8 cellular contexts compared by ENCODE assay signal in genomic region chr10:22250897-22251605, GRCh38. TPM values are rescaled to one million over a fixed set of nuclear protein-coding genes. Genes with fewer than 3 reads are reported as not detected.
DNase-seq lines count a peak whose midpoint lies in the region; ATAC-seq, FAIRE-seq and TF ChIP-seq lines count a peak whose summit lies in the region.

No MANE protein-coding gene starts in this region.

- H3K4me1 ChIP-seq in astrocyte (ENCODE audit: insufficient read depth, low read length) (peaks cover 14% of the 10 kb centered on the region), thymus (ENCODE audit: control insufficient read depth, insufficient read depth, low read length) (peaks cover 7% of the 10 kb centered on the region)

- no peak overlapping the region for H3K27ac ChIP-seq in astrocyte (ENCODE audit: low read depth, low read length)
- H3K27ac ChIP-seq in thymus (ENCODE audit: low read depth), result peak overlapping the region; percentile 31

- H3K27me3 ChIP-seq in astrocyte (ENCODE audit: insufficient read depth, low read length) (peaks cover 8% of the 10 kb centered on the region), thymus (ENCODE audit: control insufficient read depth, insufficient read depth) (peaks cover 17% of the 10 kb centered on the region)

- peaks cover 28% of the 10 kb centered on the region for H3K4me1 Mint-ChIP-seq in CD14-positive monocyte
- H3K4me1 Mint-ChIP-seq in astrocyte (ENCODE audit: low read depth, unreplicated experiment), result peaks cover 10% of the 10 kb centered on the region

- H3K27ac Mint-ChIP-seq in CD14-positive monocyte (peak overlapping the region; percentile 96 to 100 (median 100)), astrocyte (ENCODE audit: unreplicated experiment) (no peak overlapping the region)

- no peak for TF ChIP-seq CTCF in CD14-positive monocyte (IDR thresholded peaks at IDR 0.05)
- no peak for TF ChIP-seq CTCF in astrocyte (IDR thresholded peaks at IDR 0.05; ENCODE audit: insufficient read depth, low read depth, low read length)

- 9% methylated on average over 12 of the region's 12 CpGs for WGBS in thymus

- FAIRE-seq in astrocyte (lab: Jason Lieb, UNC), result peak; percentile 39

- DNase-seq in CD14-positive monocyte (ENCODE audit: low spot score), result no peak
- peak; percentile 54 for DNase-seq in KG1 (lab: John Stamatoyannopoulos, UW)
- DNase-seq in astrocyte (ENCODE audit: low read depth), result peak; percentile 11
- DNase-seq in left kidney (ENCODE audit: low read depth, low spot score), result peak; percentile 67

- H3K36me3 Mint-ChIP-seq in CD14-positive monocyte (peaks cover 10 to 14% of the 10 kb centered on the region in 2 donors), astrocyte (ENCODE audit: low read depth, unreplicated experiment) (no peaks in the 10 kb centered on the region)

- peak overlapping the region; percentile 89 for H3K9ac ChIP-seq in astrocyte (ENCODE audit: low read length)

- H3K4me2 ChIP-seq in astrocyte (ENCODE audit: low read length), result peak overlapping the region; percentile 99

- H3K27me3 Mint-ChIP-seq in CD14-positive monocyte (ENCODE audit: low read depth in 3 of 3), result peaks cover 0 to 7% (median 0%) of the 10 kb centered on the region in 3 donors
- peaks cover 32% of the 10 kb centered on the region for H3K27me3 Mint-ChIP-seq in astrocyte (ENCODE audit: low read depth, unreplicated experiment)

- intact Hi-C loops in CD14-positive monocyte (cut with micrococcal nuclease), result loop anchor here (5.0 to 10.0 kb wide), 6 partner anchors 64 to 736 kb away; partner anchors contain the start of genes COMMD3 (in 2 of the 2) and DNAJC1 (in 2 of the 2)

- peak overlapping the region; percentile 91 to 98 for H3K4me3 Mint-ChIP-seq in CD14-positive monocyte
- peak overlapping the region; percentile 92 for H3K4me3 Mint-ChIP-seq in astrocyte (ENCODE audit: unreplicated experiment)

- H3K79me2 ChIP-seq in astrocyte (ENCODE audit: insufficient read depth, low read length), result no peaks in the 10 kb centered on the region

- ATAC-seq in GM18907 (IDR thresholded peaks at IDR 0.05; ENCODE audit: unreplicated experiment) (no peak), HG03439 (IDR thresholded peaks at IDR 0.05; ENCODE audit: unreplicated experiment) (no peak), GM21423 (IDR thresholded peaks at IDR 0.05; ENCODE audit: unreplicated experiment) (no peak)

- H3K36me3 ChIP-seq in astrocyte (ENCODE audit: insufficient read depth, low read length) (no peaks in the 10 kb centered on the region), thymus (ENCODE audit: control insufficient read depth, insufficient read depth) (no peaks in the 10 kb centered on the region)

- H3K4me3 ChIP-seq in astrocyte (ENCODE audit: insufficient read depth, low read depth, low read length), result peak overlapping the region; percentile 78
- H3K4me3 ChIP-seq in thymus (ENCODE audit: low read length), result peak overlapping the region; percentile 85

- peak overlapping the region; percentile 97 for H2AFZ ChIP-seq in astrocyte (ENCODE audit: low read depth, low read length)

- H3K9me3 Mint-ChIP-seq in CD14-positive monocyte (peaks cover 0 to 2% (median 0%) of the 10 kb centered on the region in 7 donors), astrocyte (ENCODE audit: unreplicated experiment) (no peaks in the 10 kb centered on the region)

- H3K9me3 ChIP-seq in astrocyte (ENCODE audit: insufficient read depth, low read depth, low read length) (no peaks in the 10 kb centered on the region), thymus (ENCODE audit: control insufficient read depth) (no peaks in the 10 kb centered on the region)

- no peaks in the 10 kb centered on the region for H4K20me1 ChIP-seq in astrocyte (ENCODE audit: insufficient read depth, low read length)

RNA-seq across cellular contexts. Expression of gene EBLN1, which starts 33.2 kb away (rescaled TPM):
- polyA plus RNA-seq in CD14-positive monocyte (not detected), thymus (0.11 TPM)
- not detected in 2 replicates for total RNA-seq in astrocyte
